11 cellular contexts compared by ENCODE assay signal in genomic region chr12:5872745-5873144, GRCh38.
DNase-seq lines count a peak whose midpoint lies in the region; ATAC-seq and TF ChIP-seq lines count a peak whose summit lies in the region.
"Had no signal": no experiment of that assay in that cellular context is flagged by ENCODE, and none has a peak within 500 bp of the region (broad histone marks: within the 10 kb centered on the region; RNA-seq: fewer than 3 reads in every experiment).

No MANE protein-coding gene starts in this region.

- H3K27ac ChIP-seq in brain microvascular endothelial cell: no peak overlapping the region
- H3K27ac ChIP-seq: BLaER1, uterus had no signal

- ATAC-seq in HG02759 (IDR thresholded peaks at IDR 0.05; ENCODE audit: unreplicated experiment): no peak

- TF ChIP-seq CTCF in Loucy (conservative IDR thresholded peaks at IDR 0.05; ENCODE audit: low read length) (peak; percentile 61), brain microvascular endothelial cell (IDR thresholded peaks at IDR 0.05; ENCODE audit: low read depth, low read length, missing control alignments) (peak; percentile 62), progenitor cell of endocrine pancreas (IDR thresholded peaks at IDR 0.05; ENCODE audit: unreplicated experiment) (peak; percentile 64)

- H3K36me3 ChIP-seq in Loucy (ENCODE audit: insufficient read depth, low read length): no peaks in the 10 kb centered on the region
- H3K36me3 ChIP-seq in brain microvascular endothelial cell (replicated peaks): no peaks in the 10 kb centered on the region
- H3K36me3 ChIP-seq: BLaER1, uterus had no signal

- peaks cover 44% of the 10 kb centered on the region for H3K27me3 Mint-ChIP-seq in progenitor cell of endocrine pancreas

- peak in 2 of 3 experiments; percentile 5 to 39 for DNase-seq in NCI-H1417 (lab: John Stamatoyannopoulos, UW)
- no peak for DNase-seq in NCI-H1417 treated with DMSO at 0.1 percent for 48 hours (lab: John Stamatoyannopoulos, UW)
- peak; percentile 4 for DNase-seq in brain microvascular endothelial cell
- DNase-seq in progenitor cell of endocrine pancreas (ENCODE audit: low spot score, unreplicated experiment): no peak
- DNase-seq in amniotic stem cell (lab: John Stamatoyannopoulos, UW): no peak
- DNase-seq in anterior cingulate cortex (lab: John Stamatoyannopoulos, UW): no peak
- DNase-seq: activated T-cell treated with anti-CD3 and anti-CD28 coated beads, Interleukin-2, amount 50 U/mL, for 1 hour; uterus had no signal

- H3K9me3 ChIP-seq in Loucy (ENCODE audit: insufficient read depth, low read depth, low read length): no peaks in the 10 kb centered on the region
- H3K9me3 ChIP-seq: BLaER1, uterus had no signal

- in situ Hi-C loops in brain microvascular endothelial cell (cut with HindIII; ENCODE audit: low pct_ligation_motif_present, low sequenced_read_pairs): no loop called here

- no peak overlapping the region for H3K4me2 ChIP-seq in Loucy (ENCODE audit: low read depth, low read length, poor library complexity, severe bottlenecking)
- H3K4me2 ChIP-seq: BLaER1 had no signal

- no peaks in the 10 kb centered on the region for H3K9me2 ChIP-seq in Loucy (replicated peaks; ENCODE audit: low read depth, low read length)

- no peaks in the 10 kb centered on the region for H3K4me1 Mint-ChIP-seq in progenitor cell of endocrine pancreas (ENCODE audit: low read depth)

- no peak overlapping the region for H3K27ac Mint-ChIP-seq in progenitor cell of endocrine pancreas

- H3K27me3 ChIP-seq in Loucy (ENCODE audit: insufficient read depth, low read length, poor library complexity, severe bottlenecking): no peaks in the 10 kb centered on the region
- H3K27me3 ChIP-seq in brain microvascular endothelial cell (replicated peaks): no peaks in the 10 kb centered on the region
- H3K27me3 ChIP-seq: BLaER1, uterus had no signal

- no peaks in the 10 kb centered on the region for H3K9me3 Mint-ChIP-seq in progenitor cell of endocrine pancreas (ENCODE audit: low read depth)

- no peak overlapping the region for H2AFZ ChIP-seq in Loucy (ENCODE audit: low read length)

- H3K9ac ChIP-seq in Loucy (ENCODE audit: low read depth, low read length, poor library complexity, severe bottlenecking): no peak overlapping the region
- H3K9ac ChIP-seq: BLaER1 had no signal

- H3K4me3 Mint-ChIP-seq in progenitor cell of endocrine pancreas (ENCODE audit: low read depth): no peak overlapping the region

- H3K4me1 ChIP-seq in Loucy (ENCODE audit: insufficient read depth, low read length, poor library complexity, severe bottlenecking): no peaks in the 10 kb centered on the region
- H3K4me1 ChIP-seq: uterus had no signal

- H4K20me1 ChIP-seq in Loucy (ENCODE audit: insufficient read depth, low read length, poor library complexity, severe bottlenecking): no peaks in the 10 kb centered on the region
- H4K20me1 ChIP-seq: BLaER1 had no signal

- H3F3A ChIP-seq in Loucy (ENCODE audit: low read depth): no peaks in the 10 kb centered on the region

- H3K4me3 ChIP-seq in Loucy (ENCODE audit: low read length, poor library complexity, severe bottlenecking) (no peak overlapping the region), brain microvascular endothelial cell (ENCODE audit: low read depth, low read length) (no peak overlapping the region)
- H3K4me3 ChIP-seq: BLaER1, uterus had no signal

- H3K79me2 ChIP-seq in Loucy (ENCODE audit: insufficient read depth, low read length): no peaks in the 10 kb centered on the region

- no peaks in the 10 kb centered on the region for H3K36me3 Mint-ChIP-seq in progenitor cell of endocrine pancreas (ENCODE audit: insufficient read depth)

Comparison
In these comparisons a context has a peak if more than half of its experiments do, and no peak if none do; other contexts are left out.
1. DNase-seq: peak in NCI-H1417 (2 of 3) and brain microvascular endothelial cell (single experiment); none in NCI-H1417 treated with DMSO at 0.1 percent for 48 hours (single experiment), progenitor cell of endocrine pancreas (single experiment), amniotic stem cell (single experiment) and anterior cingulate cortex (0 of 58).
2. Peak in every context shown above with its lines, with median percentiles within 50 percentile points of each other: CTCF ChIP-seq.